In the genomic region with DNA sequence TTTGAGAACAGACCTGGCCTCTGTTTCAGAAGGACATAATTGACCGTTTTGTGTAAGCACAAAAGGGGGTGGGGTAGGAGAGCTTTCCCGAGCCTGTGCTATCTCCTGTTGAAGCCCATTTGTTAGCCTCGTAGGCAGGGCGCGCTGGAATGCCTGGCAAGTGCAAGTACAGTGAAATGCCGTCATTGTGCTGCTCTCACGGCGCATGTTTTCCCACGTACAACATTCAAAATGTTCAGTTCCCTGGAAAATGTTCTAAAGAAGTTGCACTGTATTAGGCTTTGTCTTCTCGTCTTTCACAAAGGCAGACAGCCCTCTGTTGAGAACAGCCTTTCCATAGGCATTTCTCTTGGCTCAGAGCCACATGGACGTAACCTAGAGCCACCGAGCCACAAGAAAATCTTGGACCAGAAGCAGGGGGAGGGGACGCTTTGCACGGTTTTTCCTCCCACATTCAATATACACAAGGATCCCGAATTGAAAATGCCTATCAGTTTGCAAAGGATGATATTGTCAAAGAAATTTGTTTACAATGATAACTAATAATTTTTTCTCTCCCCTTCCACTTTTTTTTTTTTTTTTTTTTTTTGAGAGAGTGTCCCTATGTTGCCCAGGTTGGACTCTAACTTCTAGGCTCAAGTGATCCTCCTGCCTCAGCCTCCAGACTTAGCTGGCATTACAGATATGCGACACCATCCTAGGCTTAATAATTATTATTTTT, we compare ENCODE assay signal across 8 cellular contexts. TPM values are rescaled to one million over a fixed set of nuclear protein-coding genes. Genes with fewer than 3 reads are reported as not detected.
DNase-seq lines count a peak whose midpoint lies in the region; ATAC-seq and TF ChIP-seq lines count a peak whose summit lies in the region.

No MANE protein-coding gene starts in this region.

- TF ChIP-seq CTCF in RWPE2 (IDR thresholded peaks at IDR 0.05; ENCODE audit: poor library complexity, severe bottlenecking) (no peak), foreskin keratinocyte (conservative IDR thresholded peaks at IDR 0.05) (peak; percentile 8), osteoblast (IDR thresholded peaks at IDR 0.05; ENCODE audit: extremely low read depth, low read depth, low read length) (no peak), vagina (IDR thresholded peaks at IDR 0.05) (no peak)

- peaks cover 16% of the 10 kb centered on the region for H3K4me1 Mint-ChIP-seq in activated T-cell treated with anti-CD3 and anti-CD28 coated beads, Interleukin-2, amount 50 U/mL, for 4 hours (ENCODE audit: low read depth)

- peaks cover 17% of the 10 kb centered on the region for H3K27me3 Mint-ChIP-seq in activated T-cell treated with anti-CD3 and anti-CD28 coated beads, Interleukin-2, amount 50 U/mL, for 4 hours (ENCODE audit: low read depth)

- H3K9me3 Mint-ChIP-seq in activated T-cell treated with anti-CD3 and anti-CD28 coated beads, Interleukin-2, amount 50 U/mL, for 4 hours, result no peaks in the 10 kb centered on the region

- no peaks in the 10 kb centered on the region for H3K36me3 Mint-ChIP-seq in activated T-cell treated with anti-CD3 and anti-CD28 coated beads, Interleukin-2, amount 50 U/mL, for 4 hours (ENCODE audit: insufficient read depth)

- H4K20me1 ChIP-seq in osteoblast (ENCODE audit: insufficient read depth, low read length), result no peaks in the 10 kb centered on the region

- H2AFZ ChIP-seq in osteoblast (ENCODE audit: low read length), result peak overlapping the region; percentile 83

- H3K27ac ChIP-seq in RWPE2 (ENCODE audit: poor library complexity, severe bottlenecking) (no peak overlapping the region), foreskin keratinocyte (no peak overlapping the region), osteoblast (ENCODE audit: low read depth, low read length) (peak overlapping the region; percentile 31), vagina (no peak overlapping the region)

- intact Hi-C loops in vagina (cut with DNase I), result no loop called here

- H3K9me3 ChIP-seq in RWPE2 (ENCODE audit: severe bottlenecking), result no peaks in the 10 kb centered on the region
- H3K9me3 ChIP-seq in osteoblast (ENCODE audit: low read depth, low read length), result no peaks in the 10 kb centered on the region
- no peaks in the 10 kb centered on the region for H3K9me3 ChIP-seq in vagina

- TF ChIP-seq POLR2A in vagina (IDR thresholded peaks at IDR 0.05), result no peak

- peak; percentile 95 for ATAC-seq in RWPE2 (ENCODE audit: low read depth)
- ATAC-seq in foreskin keratinocyte, result peak; percentile 87
- ATAC-seq in activated T-cell treated with anti-CD3 and anti-CD28 coated beads, Interleukin-2, amount 50 U/mL, for 4 hours, result no peak

- no peaks in the 10 kb centered on the region for H3K4me1 ChIP-seq in RWPE2 (ENCODE audit: insufficient read depth, poor library complexity, severe bottlenecking)
- no peaks in the 10 kb centered on the region for H3K4me1 ChIP-seq in foreskin keratinocyte
- H3K4me1 ChIP-seq in osteoblast (ENCODE audit: insufficient read depth, low read length), result peaks cover 12% of the 10 kb centered on the region
- H3K4me1 ChIP-seq in vagina, result peaks cover 8% of the 10 kb centered on the region

- H3K36me3 ChIP-seq in RWPE2 (ENCODE audit: low read depth) (no peaks in the 10 kb centered on the region), osteoblast (ENCODE audit: insufficient read depth, low read length) (no peaks in the 10 kb centered on the region), vagina (no peaks in the 10 kb centered on the region)

- H3K27me3 ChIP-seq in RWPE2 (ENCODE audit: insufficient read depth, poor library complexity, severe bottlenecking) (no peaks in the 10 kb centered on the region), foreskin keratinocyte (no peaks in the 10 kb centered on the region), osteoblast (ENCODE audit: insufficient read depth, low read length) (no peaks in the 10 kb centered on the region), vagina (no peaks in the 10 kb centered on the region)

- H3K79me2 ChIP-seq in osteoblast (ENCODE audit: insufficient read depth, low read length), result no peaks in the 10 kb centered on the region

- peak overlapping the region; percentile 87 for H3K4me2 ChIP-seq in osteoblast (ENCODE audit: insufficient read depth, low read length)

- peak; percentile 35 for DNase-seq in DMS53 treated with DMSO at 0.1 percent for 48 hours (lab: John Stamatoyannopoulos, UW; ENCODE audit: unreplicated experiment)
- DNase-seq in RWPE2 (ENCODE audit: low spot score), result peak; percentile 67
- peak; percentile 30 to 58 for DNase-seq in foreskin keratinocyte
- DNase-seq in osteoblast (ENCODE audit: insufficient read length, low spot score, missing footprints), result peak; percentile 84
- no peak for DNase-seq in central memory CD4-positive, alpha-beta T cell
- DNase-seq in stimulated activated CD4-positive, alpha-beta T cell treated with anti-CD3 and anti-CD28 coated beads, Interleukin-2, amount 100 ng/mL, for 48 hours, result no peak
- no peak for DNase-seq in activated T-cell treated with anti-CD3 and anti-CD28 coated beads, Interleukin-2, amount 50 U/mL, for 4 hours
- DNase-seq in vagina (ENCODE audit: extremely low spot score in 2 of 2), result no peak

- no peak overlapping the region for H3K4me3 Mint-ChIP-seq in activated T-cell treated with anti-CD3 and anti-CD28 coated beads, Interleukin-2, amount 50 U/mL, for 4 hours

- peak overlapping the region; percentile 6 for H3K4me3 ChIP-seq in RWPE2 (ENCODE audit: severe bottlenecking)
- peak overlapping the region; percentile 64 for H3K4me3 ChIP-seq in osteoblast (ENCODE audit: insufficient read depth, low read length)
- peak overlapping the region in 1 of 2 donors; percentile 26 for H3K4me3 ChIP-seq in vagina

RNA-seq across cellular contexts. Expression of gene RAPGEF2, which starts 54.6 kb away (rescaled TPM):
- total RNA-seq in foreskin keratinocyte (18.9 and 19.4 TPM in 2 replicates), osteoblast (50.3 and 53.0 TPM in 2 replicates), vagina (32.4 TPM)
- polyA plus RNA-seq in foreskin keratinocyte, result 1.8 TPM in 2 replicates
- total RNA-seq in activated T-cell treated with anti-CD3 and anti-CD28 coated beads, Interleukin-2, amount 50 U/mL, for 4 hours, result 10 to 100 TPM; 47.8 to 50.0 (median 49.3) TPM

Comparison
In these comparisons a context has a peak if more than half of its experiments do, and no peak if none do; other contexts are left out.
1. DNase-seq: peak in DMS53 treated with DMSO at 0.1 percent for 48 hours (single experiment), RWPE2 (single experiment), foreskin keratinocyte (2 of 2) and osteoblast (single experiment); none in central memory CD4-positive, alpha-beta T cell (single experiment), stimulated activated CD4-positive, alpha-beta T cell treated with anti-CD3 and anti-CD28 coated beads, Interleukin-2, amount 100 ng/mL, for 48 hours (0 of 2), activated T-cell treated with anti-CD3 and anti-CD28 coated beads, Interleukin-2, amount 50 U/mL, for 4 hours (single experiment) and vagina (0 of 2).
2. ATAC-seq: peak in RWPE2 (single experiment) and foreskin keratinocyte (single experiment); none in activated T-cell treated with anti-CD3 and anti-CD28 coated beads, Interleukin-2, amount 50 U/mL, for 4 hours (0 of 2).